16 cellular contexts compared by ENCODE assay signal in the genomic region with DNA sequence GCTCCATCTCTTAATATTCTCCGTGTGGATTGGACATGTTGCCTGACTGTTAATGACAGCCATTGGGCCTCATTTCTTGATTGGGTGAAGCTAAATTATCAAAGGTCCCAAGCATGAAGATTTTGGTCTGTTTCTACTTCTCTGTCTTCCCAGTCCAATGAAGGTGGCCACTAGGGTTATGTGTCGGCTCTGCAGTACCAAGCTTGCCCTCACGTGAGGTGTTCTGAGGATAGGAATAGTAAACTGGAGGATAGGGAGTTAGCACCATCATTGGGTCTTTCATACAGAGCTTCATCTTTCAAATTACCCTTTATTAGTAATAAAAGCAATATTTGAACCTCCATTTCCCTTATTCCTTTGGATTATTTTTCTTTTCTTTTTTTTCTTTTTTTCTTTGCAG. TPM values are rescaled to one million over a fixed set of nuclear protein-coding genes. Genes with fewer than 3 reads are reported as not detected.
DNase-seq lines count a peak whose midpoint lies in the region; ATAC-seq and TF ChIP-seq lines count a peak whose summit lies in the region.
"Had no signal": no experiment of that assay in that cellular context is flagged by ENCODE, and none has a peak within 500 bp of the region (broad histone marks: within the 10 kb centered on the region; RNA-seq: fewer than 3 reads in every experiment).

No MANE protein-coding gene starts in this region.

- no peak for TF ChIP-seq POLR2A in IMR-90 (IDR thresholded peaks at IDR 0.05; ENCODE audit: low read depth, low read length)

- H3K4me3 ChIP-seq in IMR-90 (ENCODE audit: insufficient read depth, low read depth, low read length) (no peak overlapping the region), cardiac fibroblast (replicated peaks in 1 of 2; ENCODE audit: low read depth in 2 of 2, low read length in 2 of 2) (no peak overlapping the region), brain microvascular endothelial cell (ENCODE audit: low read depth, low read length) (no peak overlapping the region)
- H3K4me3 ChIP-seq: BLaER1 treated with 17β-estradiol and CSF1 and Interleukin-3, amounts not matched to agents 10 nM and 100 nM had no signal

- DNase-seq in DMS53 (lab: John Stamatoyannopoulos, UW) (peak; percentile 36), DMS53 treated with DMSO at 0.1 percent for 48 hours (lab: John Stamatoyannopoulos, UW; ENCODE audit: unreplicated experiment) (no peak), IMR-90 (no peak), cardiac fibroblast (ENCODE audit: low read depth in 2 of 2) (no peak), EL (no peak), brain microvascular endothelial cell (no peak), Right ventricle myocardium superior (no peak)
- no peak for DNase-seq in activated T-cell treated with anti-CD3 and anti-CD28 coated beads, Interleukin-2, amount 50 U/mL, for 24 hours
- DNase-seq: AML-193; CD4-positive, CD25-positive, alpha-beta regulatory T cell; DMS 273 treated with DMSO at 0.1 percent for 48 hours; DND-41; GF-D8 had no signal

- H3K18ac ChIP-seq in IMR-90 (ENCODE audit: low read depth, low read length) = no peak overlapping the region

- TF ChIP-seq RAD21 in IMR-90 (IDR thresholded peaks at IDR 0.05; ENCODE audit: low read length) = no peak

- ATAC-seq in IMR-90 (ENCODE audit: low read depth) = no peak
- ATAC-seq in Right ventricle myocardium superior (ENCODE audit: poor library complexity) = no peak

- intact Hi-C loops in IMR-90 (cut with micrococcal nuclease) (no loop called here), Right ventricle myocardium superior (cut with DNase I) (no loop called here)

- no peak overlapping the region for H2BK120ac ChIP-seq in IMR-90 (ENCODE audit: low read depth, low read length)

- peaks cover 4% of the 10 kb centered on the region; the same call in 1 of the 2 replicates for H3K4me1 ChIP-seq in IMR-90 (ENCODE audit: control insufficient read depth, insufficient read depth, low read length)

- H3K23ac ChIP-seq in IMR-90 (ENCODE audit: low read depth, low read length) = no peak overlapping the region

- H3K79me1 ChIP-seq in IMR-90 (ENCODE audit: low read depth in 1 of 2, low read length in 2 of 2) = no peaks in the 10 kb centered on the region

- no peaks in the 10 kb centered on the region for H3K36me3 Mint-ChIP-seq in activated T-cell treated with anti-CD3 and anti-CD28 coated beads, Interleukin-2, amount 50 U/mL, for 24 hours (ENCODE audit: low read depth)
- H3K36me3 Mint-ChIP-seq: CD4-positive, CD25-positive, alpha-beta regulatory T cell had no signal

- H4K5ac ChIP-seq in IMR-90 (ENCODE audit: low read depth, low read length) = no peak overlapping the region

- TF ChIP-seq CTCF in IMR-90 (conservative IDR thresholded peaks at IDR 0.05; ENCODE audit: low read depth, low read length) (no peak), cardiac fibroblast (IDR thresholded peaks at IDR 0.05; ENCODE audit: low read depth, low read length) (peak; percentile 3), brain microvascular endothelial cell (IDR thresholded peaks at IDR 0.05; ENCODE audit: low read depth, low read length, missing control alignments) (no peak)

- no peak overlapping the region for H3K27ac Mint-ChIP-seq in activated T-cell treated with anti-CD3 and anti-CD28 coated beads, Interleukin-2, amount 50 U/mL, for 24 hours

- no peaks in the 10 kb centered on the region for H4K20me1 ChIP-seq in IMR-90 (ENCODE audit: insufficient read depth, low read length)
- H4K20me1 ChIP-seq: BLaER1 treated with 17β-estradiol and CSF1 and Interleukin-3, amounts not matched to agents 10 nM and 100 nM had no signal

- peak overlapping the region; percentile 46; the same call in 1 of the 2 replicates for H2AK5ac ChIP-seq in IMR-90 (ENCODE audit: low read depth, low read length)

- H3K56ac ChIP-seq in IMR-90 (ENCODE audit: extremely low read depth, insufficient read depth, low read length) = no peak overlapping the region

- H3K4ac ChIP-seq in IMR-90 (ENCODE audit: low read depth, low read length) = no peak overlapping the region

- H2AK9ac ChIP-seq in IMR-90 (replicated peaks; ENCODE audit: low read depth, low read length, poor library complexity) = no peak overlapping the region

- WGBS in IMR-90 (ENCODE audit: extremely low coverage in 2 of 2, insufficient read length in 1 of 2), 2 experiments = no CpG with 5 or more reads among the region's 3 CpGs

- no peaks in the 10 kb centered on the region for H3K27me3 Mint-ChIP-seq in activated T-cell treated with anti-CD3 and anti-CD28 coated beads, Interleukin-2, amount 50 U/mL, for 24 hours
- H3K27me3 Mint-ChIP-seq: CD4-positive, CD25-positive, alpha-beta regulatory T cell had no signal

- H4K91ac ChIP-seq in IMR-90 (ENCODE audit: insufficient read depth, low read depth, low read length) = peak overlapping the region; percentile 38; the same call in 1 of the 2 replicates

- H2BK15ac ChIP-seq in IMR-90 (ENCODE audit: low read depth, low read length) = no peak overlapping the region

- H3K9me1 ChIP-seq in IMR-90 (ENCODE audit: insufficient read depth, low read length) = peaks cover 8% of the 10 kb centered on the region

- H3K27me3 ChIP-seq in IMR-90 (ENCODE audit: control insufficient read depth, insufficient read depth, low read length) (no peaks in the 10 kb centered on the region), brain microvascular endothelial cell (replicated peaks) (no peaks in the 10 kb centered on the region)
- H3K27me3 ChIP-seq: BLaER1 treated with 17β-estradiol and CSF1 and Interleukin-3, amounts not matched to agents 10 nM and 100 nM had no signal

- no peaks in the 10 kb centered on the region for H3K4me1 Mint-ChIP-seq in activated T-cell treated with anti-CD3 and anti-CD28 coated beads, Interleukin-2, amount 50 U/mL, for 24 hours (ENCODE audit: low read depth)
- H3K4me1 Mint-ChIP-seq: CD4-positive, CD25-positive, alpha-beta regulatory T cell had no signal

- H2AFZ ChIP-seq in IMR-90 (replicated peaks; ENCODE audit: low read length, poor library complexity) = no peak overlapping the region

- H3K9me3 ChIP-seq in IMR-90 (ENCODE audit: control insufficient read depth, insufficient read depth, low read length) = no peaks in the 10 kb centered on the region
- H3K9me3 ChIP-seq: BLaER1 treated with 17β-estradiol and CSF1 and Interleukin-3, amounts not matched to agents 10 nM and 100 nM had no signal

- H3K27ac ChIP-seq in IMR-90 (ENCODE audit: insufficient read depth, low read length) (no peak overlapping the region), brain microvascular endothelial cell (no peak overlapping the region)
- H3K27ac ChIP-seq: 22Rv1; BLaER1 treated with 17β-estradiol and CSF1 and Interleukin-3, amounts not matched to agents 10 nM and 100 nM; KMS-11 had no signal

- H3K4me2 ChIP-seq in IMR-90 (ENCODE audit: low read depth, low read length) = no peak overlapping the region
- H3K4me2 ChIP-seq: BLaER1 treated with 17β-estradiol and CSF1 and Interleukin-3, amounts not matched to agents 10 nM and 100 nM; KMS-11 had no signal

- BruUV-seq in IMR-90 (replicated peaks; lab: Mats Ljungman, UMichigan) = no TSS peak

- dilution Hi-C loops in IMR-90 (cut with HindIII; ENCODE audit: low sequenced_read_pairs, unreplicated experiment) = no loop called here

- H3K4me3 Mint-ChIP-seq in activated T-cell treated with anti-CD3 and anti-CD28 coated beads, Interleukin-2, amount 50 U/mL, for 24 hours = no peak overlapping the region
- H3K4me3 Mint-ChIP-seq: CD4-positive, CD25-positive, alpha-beta regulatory T cell had no signal

- no peak overlapping the region for H2BK5ac ChIP-seq in IMR-90 (ENCODE audit: low read depth, low read length, poor library complexity, severe bottlenecking)

- POLR2A ChIA-PET in IMR-90 (lab: Charles Lee; ENCODE audit: unreplicated experiment) = interaction anchor here (1.3 kb wide), 1 partner anchor 22 kb away, joined by 5 read pairs; a partner anchor contains a TSS

- no peak overlapping the region for H3K14ac ChIP-seq in IMR-90 (replicated peaks; ENCODE audit: low read depth, low read length)

- in situ Hi-C loops in IMR-90 (cut with MboI; ENCODE audit: low sequenced_read_pairs) = no loop called here
- in situ Hi-C loops in brain microvascular endothelial cell (cut with HindIII; ENCODE audit: low pct_ligation_motif_present, low sequenced_read_pairs) = no loop called here

- H3K36me3 ChIP-seq in IMR-90 (ENCODE audit: control insufficient read depth, insufficient read depth, low read length) = no peaks in the 10 kb centered on the region
- H3K36me3 ChIP-seq in brain microvascular endothelial cell (replicated peaks) = no peaks in the 10 kb centered on the region
- H3K36me3 ChIP-seq: BLaER1 treated with 17β-estradiol and CSF1 and Interleukin-3, amounts not matched to agents 10 nM and 100 nM had no signal

- CTCF ChIA-PET in IMR-90 (lab: Yijun Ruan, JAX) = interaction anchor here (1.1 kb wide), 1 partner anchor 24 kb away, joined by 3 read pairs; no protein-coding TSS in a partner anchor

- H3K9me3 Mint-ChIP-seq in activated T-cell treated with anti-CD3 and anti-CD28 coated beads, Interleukin-2, amount 50 U/mL, for 24 hours = no peaks in the 10 kb centered on the region

- H3K9ac ChIP-seq in IMR-90 (ENCODE audit: low read depth, low read length) = no peak overlapping the region
- H3K9ac ChIP-seq: BLaER1 treated with 17β-estradiol and CSF1 and Interleukin-3, amounts not matched to agents 10 nM and 100 nM; KMS-11 had no signal

- no peak overlapping the region for H2BK20ac ChIP-seq in IMR-90 (ENCODE audit: low read depth, low read length)

- no peak overlapping the region for H4K8ac ChIP-seq in IMR-90 (ENCODE audit: low read depth in 2 of 2, low read length in 2 of 2)

TF ChIP-seq in IMR-90, 13 proteins besides CTCF, POLR2A, EP300 and RAD21 (continues in another document):
- TF ChIP-seq MAZ (IDR thresholded peaks at IDR 0.05; ENCODE audit: borderline replicate concordance, low read depth, low read length) (no peak), NFE2L2 (IDR thresholded peaks at IDR 0.05; ENCODE audit: low read depth, low read length) (no peak), RFX5 (IDR thresholded peaks at IDR 0.05; ENCODE audit: low read depth, low read length) (no peak), CHD1 (IDR thresholded peaks at IDR 0.05; ENCODE audit: low read depth, low read length) (no peak), RCOR1 (IDR thresholded peaks at IDR 0.05; ENCODE audit: insufficient replicate concordance, low read length) (no peak), FOS (IDR thresholded peaks at IDR 0.05; ENCODE audit: low read depth, low read length) (no peak)
- TF ChIP-seq, protein P1, sequence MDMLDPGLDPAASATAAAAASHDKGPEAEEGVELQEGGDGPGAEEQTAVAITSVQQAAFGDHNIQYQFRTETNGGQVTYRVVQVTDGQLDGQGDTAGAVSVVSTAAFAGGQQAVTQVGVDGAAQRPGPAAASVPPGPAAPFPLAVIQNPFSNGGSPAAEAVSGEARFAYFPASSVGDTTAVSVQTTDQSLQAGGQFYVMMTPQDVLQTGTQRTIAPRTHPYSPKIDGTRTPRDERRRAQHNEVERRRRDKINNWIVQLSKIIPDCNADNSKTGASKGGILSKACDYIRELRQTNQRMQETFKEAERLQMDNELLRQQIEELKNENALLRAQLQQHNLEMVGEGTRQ (IDR thresholded peaks at IDR 0.05; ENCODE audit: low read depth, low read length) = no peak

RNA-seq across cellular contexts. Expression of a gene that starts 21.9 kb away (rescaled TPM):
- total RNA-seq in IMR-90 (2012; rRNA removed) (17.2 and 25.0 TPM in 2 replicates), Right ventricle myocardium superior (3.5 TPM)
- polyA plus RNA-seq in IMR-90 (2012; rRNA removed) = 17.6 and 21.8 TPM in 2 replicates
- polyA plus RNA-seq in IMR-90 (2012; cell fraction: cytosol; rRNA removed) = 7.2 and 7.3 TPM in 2 replicates
- 32.2 and 53.0 TPM in 2 replicates for polyA plus RNA-seq in IMR-90 (2012; cell fraction: nucleus; rRNA removed; ENCODE audit: low replicate concordance)
